In the genomic region with DNA sequence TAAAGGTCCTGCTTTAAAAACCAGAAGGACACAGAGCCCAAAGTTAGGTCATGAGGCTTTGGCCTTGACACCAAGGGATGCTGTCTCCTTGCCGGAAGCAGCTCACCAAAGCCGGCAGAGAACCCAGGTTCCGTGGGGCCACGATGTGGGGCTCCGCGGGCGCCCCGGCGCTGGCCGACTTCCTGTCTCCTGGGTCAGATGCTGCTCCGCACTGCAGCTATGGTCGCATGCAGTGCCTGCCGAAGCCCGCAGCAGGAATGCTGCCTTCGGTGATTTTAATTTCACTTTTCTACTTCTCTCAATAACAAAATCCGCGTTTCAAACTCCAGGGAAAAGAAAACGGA, we compare ENCODE assay signal across 8 cellular contexts. TPM values are rescaled to one million over a fixed set of nuclear protein-coding genes. Genes with fewer than 3 reads are reported as not detected.
DNase-seq lines count a peak whose midpoint lies in the region; ATAC-seq and TF ChIP-seq lines count a peak whose summit lies in the region.

No MANE protein-coding gene starts in this region.

- in situ Hi-C loops in transverse colon (cut with MboI; ENCODE audit: low pct_ligation_motif_present in 1 of 4, low pct_unique_long_range_greater_than_20kb in 1 of 4, low sequenced_read_pairs in 3 of 4): no loop called here

- H3K9me3 ChIP-seq in Loucy (ENCODE audit: insufficient read depth, low read depth, low read length) (no peaks in the 10 kb centered on the region), neuron (ENCODE audit: low read length) (no peaks in the 10 kb centered on the region), transverse colon (no peaks in the 10 kb centered on the region)

- peak overlapping the region; percentile 88 for H3K9ac ChIP-seq in Loucy (ENCODE audit: low read depth, low read length, poor library complexity, severe bottlenecking)

- no peak for TF ChIP-seq EP300 in transverse colon (IDR thresholded peaks at IDR 0.05; ENCODE audit: low read depth)

- no peaks in the 10 kb centered on the region for H3K9me2 ChIP-seq in Loucy (replicated peaks; ENCODE audit: low read depth, low read length)

- TF ChIP-seq CTCF in Loucy (conservative IDR thresholded peaks at IDR 0.05; ENCODE audit: low read length): no peak
- TF ChIP-seq CTCF in epithelial cell of proximal tubule (conservative IDR thresholded peaks at IDR 0.05; ENCODE audit: low read depth, low read length): no peak
- TF ChIP-seq CTCF in transverse colon (IDR thresholded peaks at IDR 0.05): no peak

- no peak for TF ChIP-seq POLR2A in transverse colon (IDR thresholded peaks at IDR 0.05)

- H3K79me2 ChIP-seq in Loucy (ENCODE audit: insufficient read depth, low read length): peaks cover 41% of the 10 kb centered on the region

- peak overlapping the region; percentile 93 for H3K4me2 ChIP-seq in Loucy (ENCODE audit: low read depth, low read length, poor library complexity, severe bottlenecking)

- H3K4me1 ChIP-seq in Loucy (ENCODE audit: insufficient read depth, low read length, poor library complexity, severe bottlenecking): peaks cover 26% of the 10 kb centered on the region
- H3K4me1 ChIP-seq in neuron (ENCODE audit: insufficient read depth, low read length): peaks cover 21% of the 10 kb centered on the region
- H3K4me1 ChIP-seq in transverse colon: peaks cover 10 to 26% (median 16%) of the 10 kb centered on the region in 4 donors

- H3K27me3 ChIP-seq in Loucy (ENCODE audit: insufficient read depth, low read length, poor library complexity, severe bottlenecking) (no peaks in the 10 kb centered on the region), neuron (ENCODE audit: insufficient read depth, low read length) (no peaks in the 10 kb centered on the region), transverse colon (no peaks in the 10 kb centered on the region)

- WGBS in transverse colon (ENCODE audit: low coverage in 1 of 2), 2 donors: 0% methylated on average over 18 of the region's 18 CpGs; no CpG with 5 or more reads in 1 of the 2 donors

- H2AFZ ChIP-seq in Loucy (ENCODE audit: low read length): peak overlapping the region; percentile 82
- H2AFZ ChIP-seq in neuron (ENCODE audit: low read depth, low read length): no peak overlapping the region

- intact Hi-C loops in transverse colon (cut with DNase I; ENCODE audit: low total_unique reads): no loop called here

- H3K4me3 ChIP-seq in Loucy (ENCODE audit: low read length, poor library complexity, severe bottlenecking) (peak overlapping the region; percentile 85), epithelial cell of proximal tubule (ENCODE audit: low read depth, low read length) (peak overlapping the region; percentile 98), neuron (ENCODE audit: low read length) (peak overlapping the region; percentile 88), transverse colon (peak overlapping the region; percentile 84 to 100 (median 95))

- peak overlapping the region; percentile 84 to 95 (median 92) for H3K27ac ChIP-seq in transverse colon

- H4K20me1 ChIP-seq in Loucy (ENCODE audit: insufficient read depth, low read length, poor library complexity, severe bottlenecking): peaks cover 17% of the 10 kb centered on the region

- no peaks in the 10 kb centered on the region for H3F3A ChIP-seq in Loucy (ENCODE audit: low read depth)

- DNase-seq in SHP77 (lab: John Stamatoyannopoulos, UW) (peak; percentile 22 to 60), SHP77 treated with DMSO at 0.1 percent for 48 hours (lab: John Stamatoyannopoulos, UW) (no peak), epithelial cell of proximal tubule (ENCODE audit: low read depth) (no peak), transverse colon (peak; percentile 60)
- DNase-seq in activated CD8-positive, alpha-beta memory T cell treated with anti-CD3 and anti-CD28 coated beads, Interleukin-2, amount 50 U/mL, for 24 hours (ENCODE audit: extremely low read depth): peak; percentile 47

- H3K36me3 ChIP-seq in Loucy (ENCODE audit: insufficient read depth, low read length) (no peaks in the 10 kb centered on the region; the same call in 1 of the 2 replicates), neuron (ENCODE audit: insufficient read depth, low read length) (peaks cover 25% of the 10 kb centered on the region), transverse colon (peaks cover 0 to 6% (median 2%) of the 10 kb centered on the region in 4 donors)

- ATAC-seq in HG03196 (IDR thresholded peaks at IDR 0.05; ENCODE audit: unreplicated experiment): no peak

RNA-seq across cellular contexts. Expression of gene OTUB1, which starts 0.5 kb away (rescaled TPM):
- total RNA-seq in epithelial cell of proximal tubule: 109 and 204 TPM in 2 replicates
- total RNA-seq in transverse colon: 100 to 1,000 TPM in 1 of 4 donors, 10 to 100 TPM in 3; 52.7 to 114 (median 79.4) TPM

RNA-seq across cellular contexts. Expression of gene COX8A, which starts 11.4 kb away (rescaled TPM):
- total RNA-seq in epithelial cell of proximal tubule (539 and 593 TPM in 2 replicates), transverse colon (1,000 to 10,000 TPM in 2 of 4 donors, 100 to 1,000 TPM in 2; 471 to 1,475 (median 1,057) TPM)

RNA-seq across cellular contexts. Expression of gene NAA40, which starts 47.0 kb away (rescaled TPM):
- total RNA-seq in epithelial cell of proximal tubule (17.6 and 19.4 TPM in 2 replicates), transverse colon (10 to 100 TPM; 25.8 to 36.6 (median 34.3) TPM)

RNA-seq across cellular contexts. Expression of gene FLRT1, which starts 49.9 kb away (rescaled TPM):
- not detected in 2 replicates for total RNA-seq in epithelial cell of proximal tubule
- 1 to 10 TPM in 2 of 4 donors, under 1 TPM in 2; 0.32 to 1.4 (median 0.90) TPM for total RNA-seq in transverse colon

Comparison
In these comparisons a context has a peak if more than half of its experiments do, and no peak if none do; other contexts are left out.
1. DNase-seq: peak in SHP77 (2 of 2), activated CD8-positive, alpha-beta memory T cell treated with anti-CD3 and anti-CD28 coated beads, Interleukin-2, amount 50 U/mL, for 24 hours (single experiment) and transverse colon (single experiment); none in SHP77 treated with DMSO at 0.1 percent for 48 hours (single experiment) and epithelial cell of proximal tubule (single experiment).
2. Peak in every context shown above with its lines, with median percentiles within 50 percentile points of each other: H3K4me3 ChIP-seq.